Comparison of ENCODE assay signal across 1 cellular context in genomic region chr15:73368301-73369072, GRCh38.
A peak's percentile ranks its signal among the peaks of the same experiment; 100 is the strongest.
TF ChIP-seq lines count a peak whose summit lies in the region.

TSS of gene HCN4 (minus strand) at chr15:73368958. CDS start at chr15:73368270, 688 bp downstream.

TF ChIP-seq in HepG2, 621 proteins besides CTCF, POLR2A, EP300 and RAD21 (continued from another document):
- TF ChIP-seq FOXP4 (CRISPR knock-in tag; IDR thresholded peaks at IDR 0.05), result no peak
- no peak for TF ChIP-seq GMEB1 (CRISPR knock-in tag; IDR thresholded peaks at IDR 0.05; ENCODE audit: borderline replicate concordance)
- TF ChIP-seq EEA1 (CRISPR knock-in tag; IDR thresholded peaks at IDR 0.05; ENCODE audit: borderline replicate concordance), result no peak
- 0 out of 2 replicates have a peak, but pooled peaks have one; percentile 20 for TF ChIP-seq ZFP91 (CRISPR knock-in tag; IDR thresholded peaks at IDR 0.05; ENCODE audit: borderline replicate concordance)
- 0 out of 2 replicates have a peak, but pooled peaks have one; percentile 16 for TF ChIP-seq ZNF777 (CRISPR knock-in tag; IDR thresholded peaks at IDR 0.05)
TF ChIP-seq in HepG2: peak in this region for 2.
